ENCODE assay signal across 1 cellular context in genomic region chr11:64245401-64245796, GRCh38.
TF ChIP-seq lines count a peak whose summit lies in the region.

No MANE protein-coding gene starts in this region.

TF ChIP-seq in GM12878, 131 proteins besides CTCF, POLR2A, EP300 and RAD21 (continues in another document):
- TF ChIP-seq KDM1A (IDR thresholded peaks at IDR 0.05; ENCODE audit: borderline replicate concordance) (no peak), ASH2L (IDR thresholded peaks at IDR 0.05; ENCODE audit: borderline replicate concordance, low read depth) (no peak), NFXL1 (IDR thresholded peaks at IDR 0.05; ENCODE audit: borderline replicate concordance) (no peak), ZBTB4 (CRISPR knock-in tag; IDR thresholded peaks at IDR 0.05) (no peak), SIX5 (IDR thresholded peaks at IDR 0.05; ENCODE audit: low read depth, low read length, severe bottlenecking) (no peak), IRF5 (IDR thresholded peaks at IDR 0.05; ENCODE audit: borderline replicate concordance) (no peak), ZBTB40 (IDR thresholded peaks at IDR 0.05; ENCODE audit: borderline replicate concordance) (no peak), IKZF2 (IDR thresholded peaks at IDR 0.05) (0 out of 4 replicates have a peak, but pooled peaks of 1 of the 2 experiments have one; percentile 8), ETV6 (conservative IDR thresholded peaks at IDR 0.05 in 1 of 2, IDR thresholded peaks at IDR 0.05 in 1 of 2; ENCODE audit: borderline replicate concordance in 1 of 2, low read depth in 1 of 2) (no peak), CBFB (IDR thresholded peaks at IDR 0.05; ENCODE audit: low read depth) (no peak), LARP7 (IDR thresholded peaks at IDR 0.05) (no peak), TARDBP (IDR thresholded peaks at IDR 0.05; ENCODE audit: borderline replicate concordance) (no peak), NR2F1 (conservative IDR thresholded peaks at IDR 0.05) (0 out of 2 replicates have a peak, but pooled peaks have one; percentile 13), SIN3A (IDR thresholded peaks at IDR 0.05; ENCODE audit: low read depth, low read length) (no peak), USF2 (IDR thresholded peaks at IDR 0.05; ENCODE audit: borderline replicate concordance, low read depth, low read length) (no peak), BACH1 (IDR thresholded peaks at IDR 0.05; ENCODE audit: borderline replicate concordance) (no peak), DPF2 (IDR thresholded peaks at IDR 0.05) (0 out of 2 replicates have a peak, but pooled peaks have one; percentile 10), SMC3 (IDR thresholded peaks at IDR 0.05; ENCODE audit: borderline replicate concordance, low read length) (no peak), BCLAF1 (IDR thresholded peaks at IDR 0.05) (no peak), PAX8 (IDR thresholded peaks at IDR 0.05) (no peak), EZH2 (IDR thresholded peaks at IDR 0.05; ENCODE audit: borderline replicate concordance, control insufficient read depth, low read depth, low read length) (no peak), POLR2AphosphoS5 (IDR thresholded peaks at IDR 0.05; ENCODE audit: low read length) (no peak), IRF4 (IDR thresholded peaks at IDR 0.05; ENCODE audit: low read depth, low read length) (no peak), RBBP5 (conservative IDR thresholded peaks at IDR 0.05) (no peak), JUNB (IDR thresholded peaks at IDR 0.05) (no peak), IKZF1 (conservative IDR thresholded peaks at IDR 0.05) (peak; percentile 35; the same call in 1 of the 2 replicates), BCL11A (IDR thresholded peaks at IDR 0.05; ENCODE audit: low read depth, low read length) (0 out of 2 replicates have a peak, but pooled peaks have one; percentile 8), POLR2AphosphoS2 (IDR thresholded peaks at IDR 0.05; ENCODE audit: low read depth, low read length) (no peak), SMARCA5 (IDR thresholded peaks at IDR 0.05) (no peak), SPI1 (IDR thresholded peaks at IDR 0.05; ENCODE audit: borderline replicate concordance, insufficient read depth, low read depth, low read length) (peak; percentile 41; the same call in 1 of the 2 replicates), ZZZ3 (IDR thresholded peaks at IDR 0.05; ENCODE audit: control insufficient read depth, insufficient read length, low read depth) (no peak), RFX5 (IDR thresholded peaks at IDR 0.05; ENCODE audit: low read depth, low read length) (no peak), TCF12 (IDR thresholded peaks at IDR 0.05; ENCODE audit: low read depth, low read length) (0 out of 2 replicates have a peak, but pooled peaks have one; percentile 35), TCF3 (IDR thresholded peaks at IDR 0.05; ENCODE audit: borderline replicate concordance, insufficient read depth, low read depth, low read length) (peak; percentile 63; the same call in 1 of the 2 replicates), CUX1 (IDR thresholded peaks at IDR 0.05; ENCODE audit: insufficient replicate concordance, low read depth, low read length) (no peak), HDGF (IDR thresholded peaks at IDR 0.05) (no peak)
- TF ChIP-seq, protein P1, sequence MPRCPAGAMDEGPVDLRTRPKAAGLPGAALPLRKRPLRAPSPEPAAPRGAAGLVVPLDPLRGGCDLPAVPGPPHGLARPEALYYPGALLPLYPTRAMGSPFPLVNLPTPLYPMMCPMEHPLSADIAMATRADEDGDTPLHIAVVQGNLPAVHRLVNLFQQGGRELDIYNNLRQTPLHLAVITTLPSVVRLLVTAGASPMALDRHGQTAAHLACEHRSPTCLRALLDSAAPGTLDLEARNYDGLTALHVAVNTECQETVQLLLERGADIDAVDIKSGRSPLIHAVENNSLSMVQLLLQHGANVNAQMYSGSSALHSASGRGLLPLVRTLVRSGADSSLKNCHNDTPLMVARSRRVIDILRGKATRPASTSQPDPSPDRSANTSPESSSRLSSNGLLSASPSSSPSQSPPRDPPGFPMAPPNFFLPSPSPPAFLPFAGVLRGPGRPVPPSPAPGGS (IDR thresholded peaks at IDR 0.05; ENCODE audit: borderline replicate concordance, insufficient read depth, low read depth, low read length, poor library complexity, severe bottlenecking), result peak; percentile 10
- TF ChIP-seq, protein P2, sequence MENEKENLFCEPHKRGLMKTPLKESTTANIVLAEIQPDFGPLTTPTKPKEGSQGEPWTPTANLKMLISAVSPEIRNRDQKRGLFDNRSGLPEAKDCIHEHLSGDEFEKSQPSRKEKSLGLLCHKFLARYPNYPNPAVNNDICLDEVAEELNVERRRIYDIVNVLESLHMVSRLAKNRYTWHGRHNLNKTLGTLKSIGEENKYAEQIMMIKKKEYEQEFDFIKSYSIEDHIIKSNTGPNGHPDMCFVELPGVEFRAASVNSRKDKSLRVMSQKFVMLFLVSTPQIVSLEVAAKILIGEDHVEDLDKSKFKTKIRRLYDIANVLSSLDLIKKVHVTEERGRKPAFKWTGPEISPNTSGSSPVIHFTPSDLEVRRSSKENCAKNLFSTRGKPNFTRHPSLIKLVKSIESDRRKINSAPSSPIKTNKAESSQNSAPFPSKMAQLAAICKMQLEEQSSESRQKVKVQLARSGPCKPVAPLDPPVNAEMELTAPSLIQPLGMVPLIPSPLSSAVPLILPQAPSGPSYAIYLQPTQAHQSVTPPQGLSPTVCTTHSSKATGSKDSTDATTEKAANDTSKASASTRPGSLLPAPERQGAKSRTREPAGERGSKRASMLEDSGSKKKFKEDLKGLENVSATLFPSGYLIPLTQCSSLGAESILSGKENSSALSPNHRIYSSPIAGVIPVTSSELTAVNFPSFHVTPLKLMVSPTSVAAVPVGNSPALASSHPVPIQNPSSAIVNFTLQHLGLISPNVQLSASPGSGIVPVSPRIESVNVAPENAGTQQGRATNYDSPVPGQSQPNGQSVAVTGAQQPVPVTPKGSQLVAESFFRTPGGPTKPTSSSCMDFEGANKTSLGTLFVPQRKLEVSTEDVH (IDR thresholded peaks at IDR 0.05; ENCODE audit: low read depth, partially characterized antibody), result no peak
